8 cellular contexts compared by ENCODE assay signal in the genomic region with DNA sequence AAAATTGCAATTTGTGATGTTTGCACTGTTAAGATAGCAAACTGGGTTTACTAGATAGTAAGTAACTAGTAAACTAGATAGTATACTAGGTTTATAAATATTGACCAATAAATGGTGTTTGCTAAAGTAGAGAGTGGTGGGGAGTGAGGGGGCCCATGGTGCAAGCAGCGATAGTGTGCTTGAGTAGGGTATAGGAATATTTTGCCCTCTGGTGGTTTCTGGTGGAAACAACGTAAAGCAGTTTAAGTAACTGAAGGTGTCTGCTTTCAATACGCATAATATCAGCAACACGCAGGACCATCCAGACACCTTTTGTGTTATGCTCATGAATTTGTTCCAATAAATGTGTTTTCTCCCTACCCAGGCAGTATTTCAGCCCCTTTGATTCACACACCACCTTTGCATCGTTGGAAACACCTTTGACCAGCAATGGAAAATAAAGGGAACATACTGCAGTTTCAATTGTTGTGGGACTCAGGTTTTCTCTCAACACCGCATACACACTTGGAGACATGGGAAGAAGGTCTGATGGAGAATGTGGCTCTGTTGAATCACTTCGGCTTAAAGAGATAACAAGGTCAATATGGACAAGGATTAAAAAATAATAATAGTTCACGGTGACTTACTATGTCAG. TPM values are rescaled to one million over a fixed set of nuclear protein-coding genes. Genes with fewer than 3 reads are reported as not detected.
DNase-seq lines count a peak whose midpoint lies in the region; ATAC-seq and TF ChIP-seq lines count a peak whose summit lies in the region.

No MANE protein-coding gene starts in this region.

- peak overlapping the region; percentile 29 for H3K4me3 Mint-ChIP-seq in activated naive CD4-positive, alpha-beta T cell treated with anti-CD3 and anti-CD28 coated beads, Interleukin-2, amount 10 ng/mL, durations not matched to agents 7 days and 5 days
- H3K4me3 Mint-ChIP-seq in stimulated activated naive B cell treated with anti-CD40 and anti-IgM and Interleukin-4, amounts not matched to agents 10 μg/mL and 1 μg/mL and 100 μg/mL, for 72 hours = no peak overlapping the region

- no peak overlapping the region for H3K27ac ChIP-seq in right atrium auricular region

- H3K36me3 ChIP-seq in right atrium auricular region = no peaks in the 10 kb centered on the region

- no peak overlapping the region for H3K4me3 ChIP-seq in right atrium auricular region

- no peaks in the 10 kb centered on the region for H3K9me3 ChIP-seq in right atrium auricular region

- no peaks in the 10 kb centered on the region for H3K9me3 Mint-ChIP-seq in activated naive CD4-positive, alpha-beta T cell treated with anti-CD3 and anti-CD28 coated beads, Interleukin-2, amount 10 ng/mL, durations not matched to agents 7 days and 5 days
- H3K9me3 Mint-ChIP-seq in stimulated activated naive B cell treated with anti-CD40 and anti-IgM and Interleukin-4, amounts not matched to agents 10 μg/mL and 1 μg/mL and 100 μg/mL, for 72 hours = no peaks in the 10 kb centered on the region

- CTCF ChIA-PET in activated naive CD4-positive, alpha-beta T cell treated with anti-CD3 and anti-CD28 coated beads, Interleukin-2, amount 10 ng/mL, durations not matched to agents 7 days and 5 days (lab: Charles Lee) = interaction anchor here (1.0 to 1.4 kb wide), 2 partner anchors 19 to 247 kb away, joined by 3 to 5 read pairs; no protein-coding TSS in a partner anchor

- peaks cover 0 to 6% of the 10 kb centered on the region in 2 donors for H3K4me1 ChIP-seq in right atrium auricular region

- ATAC-seq in GM19043 (IDR thresholded peaks at IDR 0.05; ENCODE audit: low read depth, unreplicated experiment) (peak; percentile 97), HG03103 (IDR thresholded peaks at IDR 0.05; ENCODE audit: low read depth, unreplicated experiment) (peak; percentile 85)
- peak; percentile 73 to 76 for ATAC-seq in stimulated activated naive B cell treated with anti-CD40 and anti-IgM and Interleukin-4, amounts not matched to agents 10 μg/mL and 1 μg/mL and 100 μg/mL, for 72 hours (replicated peaks)

- H3K27me3 ChIP-seq in right atrium auricular region = no peaks in the 10 kb centered on the region

- TF ChIP-seq CTCF in right atrium auricular region (IDR thresholded peaks at IDR 0.05) = peak; percentile 60 to 73

- no peaks in the 10 kb centered on the region for H3K27me3 Mint-ChIP-seq in activated naive CD4-positive, alpha-beta T cell treated with anti-CD3 and anti-CD28 coated beads, Interleukin-2, amount 10 ng/mL, durations not matched to agents 7 days and 5 days
- peaks cover 0 to 5% of the 10 kb centered on the region in 2 donors for H3K27me3 Mint-ChIP-seq in stimulated activated naive B cell treated with anti-CD40 and anti-IgM and Interleukin-4, amounts not matched to agents 10 μg/mL and 1 μg/mL and 100 μg/mL, for 72 hours

- peak overlapping the region; percentile 78 for H3K27ac Mint-ChIP-seq in activated naive CD4-positive, alpha-beta T cell treated with anti-CD3 and anti-CD28 coated beads, Interleukin-2, amount 10 ng/mL, durations not matched to agents 7 days and 5 days
- H3K27ac Mint-ChIP-seq in stimulated activated naive B cell treated with anti-CD40 and anti-IgM and Interleukin-4, amounts not matched to agents 10 μg/mL and 1 μg/mL and 100 μg/mL, for 72 hours = no peak overlapping the region

- peaks cover 66% of the 10 kb centered on the region for H3K4me1 Mint-ChIP-seq in activated naive CD4-positive, alpha-beta T cell treated with anti-CD3 and anti-CD28 coated beads, Interleukin-2, amount 10 ng/mL, durations not matched to agents 7 days and 5 days
- peaks cover 7 to 13% of the 10 kb centered on the region in 2 donors for H3K4me1 Mint-ChIP-seq in stimulated activated naive B cell treated with anti-CD40 and anti-IgM and Interleukin-4, amounts not matched to agents 10 μg/mL and 1 μg/mL and 100 μg/mL, for 72 hours

- peak; percentile 37 for DNase-seq in Daoy (ENCODE audit: low read depth)
- peak; percentile 24 for DNase-seq in NCI-H2196 treated with DMSO at 0.1 percent for 48 hours (lab: John Stamatoyannopoulos, UW; ENCODE audit: unreplicated experiment)
- DNase-seq in activated naive CD4-positive, alpha-beta T cell treated with anti-CD3 and anti-CD28 coated beads, Interleukin-2, amount 10 ng/mL, durations not matched to agents 7 days and 5 days = peak; percentile 56
- DNase-seq in right atrium auricular region (ENCODE audit: low spot score) = no peak
- DNase-seq in stimulated activated naive B cell treated with anti-CD40 and anti-IgM and Interleukin-4, amounts not matched to agents 10 μg/mL and 1 μg/mL and 100 μg/mL, for 72 hours = no peak
- DNase-seq in amniotic stem cell (lab: John Stamatoyannopoulos, UW) = no peak

- peaks cover 82% of the 10 kb centered on the region for H3K36me3 Mint-ChIP-seq in activated naive CD4-positive, alpha-beta T cell treated with anti-CD3 and anti-CD28 coated beads, Interleukin-2, amount 10 ng/mL, durations not matched to agents 7 days and 5 days
- H3K36me3 Mint-ChIP-seq in stimulated activated naive B cell treated with anti-CD40 and anti-IgM and Interleukin-4, amounts not matched to agents 10 μg/mL and 1 μg/mL and 100 μg/mL, for 72 hours = peaks cover 33 to 37% of the 10 kb centered on the region in 2 donors

RNA-seq across cellular contexts. Expression of a gene that starts 16.7 kb away (rescaled TPM):
- 44.7 and 58.5 TPM in 2 replicates for total RNA-seq in Daoy (2014; rRNA removed; shearing (Covaris generic))
- total RNA-seq in right atrium auricular region = 10 to 100 TPM; 34.8 to 36.6 TPM

Comparison
In these comparisons a context has a peak if more than half of its experiments do, and no peak if none do; other contexts are left out.
1. DNase-seq: peak in Daoy (single experiment), NCI-H2196 treated with DMSO at 0.1 percent for 48 hours (single experiment) and activated naive CD4-positive, alpha-beta T cell treated with anti-CD3 and anti-CD28 coated beads, Interleukin-2, amount 10 ng/mL, durations not matched to agents 7 days and 5 days (single experiment); none in right atrium auricular region (single experiment), stimulated activated naive B cell treated with anti-CD40 and anti-IgM and Interleukin-4, amounts not matched to agents 10 μg/mL and 1 μg/mL and 100 μg/mL, for 72 hours (single experiment) and amniotic stem cell (single experiment).
2. Peak in every context shown above with its lines, with median percentiles within 50 percentile points of each other: ATAC-seq.